In genomic region chr2:60513996-60514395, GRCh38 we compare ENCODE assay signal across 20 cellular contexts. TPM values are rescaled to one million over a fixed set of nuclear protein-coding genes. Genes with fewer than 3 reads are reported as not detected.
"Had no signal": no experiment of that assay in that cellular context is flagged by ENCODE, and none has a peak within 500 bp of the region (broad histone marks: within the 10 kb centered on the region; RNA-seq: fewer than 3 reads in every experiment).

No MANE protein-coding gene starts in this region.

- ATAC-seq: activated T-cell treated with anti-CD3 and anti-CD28 coated beads, Interleukin-2, amount 50 U/mL, for 4 hours; gastrocnemius medialis; heart left ventricle; naive thymus-derived CD4-positive, alpha-beta T cell; psoas muscle; right lobe of liver had no signal

- H3K36me3 ChIP-seq: gastrocnemius medialis, heart left ventricle, left ventricle myocardium inferior, neural progenitor cell, ovary, right lobe of liver had no signal

- H3K9me3 ChIP-seq: gastrocnemius medialis, heart left ventricle, left ventricle myocardium inferior, ovary, psoas muscle, right lobe of liver had no signal

- H3K4me1 ChIP-seq: gastrocnemius medialis, psoas muscle, right lobe of liver had no signal

- DNase-seq: activated CD4-positive, alpha-beta memory T cell treated with anti-CD3 and anti-CD28 coated beads, Interleukin-2, amount 10 ng/mL, durations not matched to agents 7 days and 5 days; activated CD4-positive, alpha-beta T cell treated with anti-CD3 and anti-CD28 coated beads for 4 hours; activated naive CD4-positive, alpha-beta T cell treated with anti-CD3 and anti-CD28 coated beads, Interleukin-2, amount 10 ng/mL, durations not matched to agents 7 days and 5 days; activated T-cell treated with anti-CD3 and anti-CD28 coated beads, Interleukin-2, amount 50 U/mL, for 4 hours; aorta; gastrocnemius medialis; heart left ventricle; left ventricle myocardium inferior; mammary epithelial cell; naive thymus-derived CD4-positive, alpha-beta T cell; ovary; psoas muscle; right lobe of liver; small intestine; stimulated activated naive CD4-positive, alpha-beta T cell treated with Interleukin-2 at 50 U/mL for 16 hours; substantia nigra; trophoblast cell; WERI-Rb-1 had no signal

- H3K9ac ChIP-seq: neural progenitor cell had no signal

- H2AFZ ChIP-seq: neural progenitor cell had no signal

- H3K4me3 ChIP-seq: coronary artery, gastrocnemius medialis, heart left ventricle, left ventricle myocardium inferior, neural progenitor cell, ovary, psoas muscle, right lobe of liver had no signal

- H3K27me3 ChIP-seq: neural progenitor cell, ovary, right lobe of liver had no signal

- H3K4me2 ChIP-seq: neural progenitor cell had no signal

- H3K27ac ChIP-seq: coronary artery, gastrocnemius medialis, heart left ventricle, left ventricle myocardium inferior, neural progenitor cell, ovary, psoas muscle, right lobe of liver, WERI-Rb-1 had no signal

RNA-seq across cellular contexts. Expression of gene BCL11A, which starts 39.5 kb away (rescaled TPM):
- total RNA-seq: activated CD4-positive, alpha-beta memory T cell treated with anti-CD3 and anti-CD28 coated beads, Interleukin-2, amount 10 ng/mL, durations not matched to agents 7 days and 5 days had no signal
